In genomic region chr18:31612124-31612523, GRCh38 we compare ENCODE assay signal across 20 cellular contexts. TPM values are rescaled to one million over a fixed set of nuclear protein-coding genes. Genes with fewer than 3 reads are reported as not detected.
DNase-seq lines count a peak whose midpoint lies in the region; ATAC-seq and TF ChIP-seq lines count a peak whose summit lies in the region.
"Had no signal": no experiment of that assay in that cellular context is flagged by ENCODE, and none has a peak within 500 bp of the region (broad histone marks: within the 10 kb centered on the region; RNA-seq: fewer than 3 reads in every experiment).

No MANE protein-coding gene starts in this region.

- H3K36me3 Mint-ChIP-seq in neural progenitor cell = no peaks in the 10 kb centered on the region
- H3K36me3 Mint-ChIP-seq: CD8-positive, alpha-beta T cell had no signal

- WGBS in adrenal gland, 4 donors = 39 to 53% (median 50%) methylated on average over 6 of the region's 6 CpGs

- H4K20me1 ChIP-seq in neural progenitor cell (ENCODE audit: low read depth) = no peaks in the 10 kb centered on the region
- H4K20me1 ChIP-seq: BLaER1 treated with 17β-estradiol and CSF1 and Interleukin-3, amounts not matched to agents 10 nM and 100 nM had no signal

- H3K27me3 ChIP-seq in adrenal gland (no peaks in the 10 kb centered on the region), neural progenitor cell (no peaks in the 10 kb centered on the region)
- H3K27me3 ChIP-seq: BLaER1 treated with 17β-estradiol and CSF1 and Interleukin-3, amounts not matched to agents 10 nM and 100 nM; SJCRH30 had no signal

- no peaks in the 10 kb centered on the region for H3K9me3 Mint-ChIP-seq in neural progenitor cell
- H3K9me3 Mint-ChIP-seq: CD8-positive, alpha-beta T cell had no signal

- no peak overlapping the region for H3K4me3 ChIP-seq in adrenal gland
- no peak overlapping the region for H3K4me3 ChIP-seq in neural progenitor cell
- H3K4me3 ChIP-seq: BLaER1 treated with 17β-estradiol and CSF1 and Interleukin-3, amounts not matched to agents 10 nM and 100 nM; HAP-1; SJCRH30 had no signal

- no peak for TF ChIP-seq POLR2A in adrenal gland (IDR thresholded peaks at IDR 0.05)

- H3K9me3 ChIP-seq in adrenal gland (replicated peaks in 1 of 3) (no peaks in the 10 kb centered on the region), neural progenitor cell (ENCODE audit: low read depth) (no peaks in the 10 kb centered on the region)
- H3K9me3 ChIP-seq: BLaER1 treated with 17β-estradiol and CSF1 and Interleukin-3, amounts not matched to agents 10 nM and 100 nM; HAP-1; SJCRH30 had no signal

- TF ChIP-seq CTCF in adrenal gland (IDR thresholded peaks at IDR 0.05) (no peak), neural progenitor cell (IDR thresholded peaks at IDR 0.05) (no peak)

- H3K36me3 ChIP-seq in adrenal gland (replicated peaks in 1 of 2) (no peaks in the 10 kb centered on the region), neural progenitor cell (no peaks in the 10 kb centered on the region)
- H3K36me3 ChIP-seq: BLaER1 treated with 17β-estradiol and CSF1 and Interleukin-3, amounts not matched to agents 10 nM and 100 nM; HAP-1; SJCRH30 had no signal

- peaks cover 7% of the 10 kb centered on the region for H3K4me1 Mint-ChIP-seq in neural progenitor cell

- peaks cover 5% of the 10 kb centered on the region for H3F3A ChIP-seq in neural progenitor cell (ENCODE audit: low read depth)

- H2AFZ ChIP-seq in neural progenitor cell (replicated peaks) = peak overlapping the region; percentile 55

- peak; percentile 68 for DNase-seq in A172 (ENCODE audit: low spot score)
- peak; percentile 6 for DNase-seq in GM03348 (ENCODE audit: low spot score)
- DNase-seq in adrenal gland = peak in 4 of 7 donors; percentile 13 to 38 (median 32)
- no peak for DNase-seq in neural progenitor cell (ENCODE audit: low spot score)
- DNase-seq in GOT3 (lab: John Stamatoyannopoulos, UW) = no peak
- DNase-seq in HUDEP-2 (lab: John Stamatoyannopoulos, UW; ENCODE audit: unreplicated experiment in 76 of 76) = no peak
- DNase-seq: Calu3; CD8-positive, alpha-beta T cell; DMS79; NCI-H1694 treated with DMSO at 0.1 percent for 48 hours; NCI-H2227 treated with DMSO at 0.1 percent for 48 hours; NCI-H510A treated with DMSO at 0.1 percent for 48 hours; PC-3; RPMI8226; SJCRH30 had no signal

- H3K27me3 Mint-ChIP-seq in neural progenitor cell (ENCODE audit: insufficient read depth, low read depth) = peaks cover 3% of the 10 kb centered on the region

- no peak overlapping the region for H3K27ac Mint-ChIP-seq in neural progenitor cell
- H3K27ac Mint-ChIP-seq: CD8-positive, alpha-beta T cell had no signal

- no peaks in the 10 kb centered on the region for H3K79me2 ChIP-seq in neural progenitor cell (ENCODE audit: low read depth)

- H3K4me1 ChIP-seq in adrenal gland (replicated peaks in 1 of 2) (no peaks in the 10 kb centered on the region), neural progenitor cell (peaks cover 9% of the 10 kb centered on the region)
- H3K4me1 ChIP-seq: HAP-1, SJCRH30 had no signal

- no peak overlapping the region for H3K27ac ChIP-seq in adrenal gland
- no peak overlapping the region for H3K27ac ChIP-seq in neural progenitor cell
- H3K27ac ChIP-seq: BLaER1 treated with 17β-estradiol and CSF1 and Interleukin-3, amounts not matched to agents 10 nM and 100 nM; SJCRH30 had no signal

- H3K4me3 Mint-ChIP-seq in neural progenitor cell = no peak overlapping the region
- H3K4me3 Mint-ChIP-seq: CD8-positive, alpha-beta T cell had no signal

- intact Hi-C loops in adrenal gland (cut with DNase I) = no loop called here

- no peak overlapping the region for H3K9ac ChIP-seq in neural progenitor cell
- H3K9ac ChIP-seq: BLaER1 treated with 17β-estradiol and CSF1 and Interleukin-3, amounts not matched to agents 10 nM and 100 nM had no signal

- H3K4me2 ChIP-seq in neural progenitor cell = no peak overlapping the region

- ATAC-seq in GM19035 (IDR thresholded peaks at IDR 0.05; ENCODE audit: unreplicated experiment) = no peak
- ATAC-seq: CD8-positive, alpha-beta T cell; PC-3 had no signal

RNA-seq across cellular contexts. Expression of gene TTR, which starts 20.4 kb away (rescaled TPM):
- total RNA-seq in A172 (2014; rRNA removed; shearing (Covaris generic)) = not detected in 2 replicates
- total RNA-seq in adrenal gland = 1 to 10 TPM in 2 of 8 donors, under 1 TPM in 1, not detected in 5; 0.25 to 1.6 (median 1.1) TPM
- polyA plus RNA-seq in adrenal gland = under 1 TPM in 2 of 3 donors, not detected in 1; 0.40 to 0.57 TPM
- total RNA-seq in neural progenitor cell (ENCODE audit: low replicate concordance) = 1.8 TPM in 1 of 2 replicates, not detected in the other
- total RNA-seq: A673; CD8-positive, alpha-beta T cell; LHCN-M2; PC-3; SJCRH30 had no signal

Comparison
In these comparisons a context has a peak if more than half of its experiments do, and no peak if none do; other contexts are left out.
1. DNase-seq: peak in A172 (single experiment), GM03348 (single experiment) and adrenal gland (4 of 7); none in neural progenitor cell (single experiment), GOT3 (single experiment) and HUDEP-2 (0 of 76).